In genomic region chr6:13251242-13251641, GRCh38 we compare ENCODE assay signal across 17 cellular contexts.
"Had no signal": no experiment of that assay in that cellular context is flagged by ENCODE, and none has a peak within 500 bp of the region (broad histone marks: within the 10 kb centered on the region; RNA-seq: fewer than 3 reads in every experiment).

No MANE protein-coding gene starts in this region.

- H3K36me3 ChIP-seq: cardiac muscle cell, spleen had no signal

- H3K4me1 Mint-ChIP-seq: T-helper 17 cell had no signal

- H3K4me1 ChIP-seq: psoas muscle had no signal

- DNase-seq: activated CD4-positive, alpha-beta T cell treated with anti-CD3 and anti-CD28 coated beads, Interleukin-2, amount 50 U/mL, for 4 hours; activated T-cell treated with anti-CD3 and anti-CD28 coated beads, Interleukin-2, amount 50 U/mL, for 72 hours; aorta; foreskin melanocyte; head of caudate nucleus; left colon; psoas muscle; spleen; stimulated activated CD4-positive, alpha-beta T cell treated with anti-CD3 and anti-CD28 coated beads, Interleukin-1b, Interleukin-23, amount 100 ng/mL, for 48 hours; stimulated activated naive CD4-positive, alpha-beta T cell treated with Interleukin-2 at 50 U/mL for 16 hours; T-helper 17 cell had no signal

- H3K9me3 ChIP-seq: psoas muscle had no signal

- H3K4me3 ChIP-seq: cardiac muscle cell, psoas muscle, spleen had no signal

- ATAC-seq: activated T-cell treated with anti-CD3 and anti-CD28 coated beads, Interleukin-2, amount 50 U/mL, for 72 hours; left colon; natural killer cell treated with Interleukin-12 subunit alpha and Interleukin-12 subunit beta and Interleukin-15 and Interleukin-18, amount 100 ng/mL, for 72 hours; psoas muscle; sciatic nerve; T-helper 17 cell had no signal

- H3K4me3 Mint-ChIP-seq: activated T-cell treated with anti-CD3 and anti-CD28 coated beads, Interleukin-2, amount 50 U/mL, for 72 hours; natural killer cell treated with Interleukin-12 subunit alpha and Interleukin-12 subunit beta and Interleukin-15 and Interleukin-18, amount 100 ng/mL, for 72 hours; T-helper 17 cell had no signal

- H3K9me3 Mint-ChIP-seq: activated T-cell treated with anti-CD3 and anti-CD28 coated beads, Interleukin-2, amount 50 U/mL, for 72 hours; natural killer cell treated with Interleukin-12 subunit alpha and Interleukin-12 subunit beta and Interleukin-15 and Interleukin-18, amount 100 ng/mL, for 72 hours had no signal

- H3K27ac Mint-ChIP-seq: activated T-cell treated with anti-CD3 and anti-CD28 coated beads, Interleukin-2, amount 50 U/mL, for 72 hours; natural killer cell treated with Interleukin-12 subunit alpha and Interleukin-12 subunit beta and Interleukin-15 and Interleukin-18, amount 100 ng/mL, for 72 hours; T-helper 17 cell had no signal

- H3K36me3 Mint-ChIP-seq: natural killer cell treated with Interleukin-12 subunit alpha and Interleukin-12 subunit beta and Interleukin-15 and Interleukin-18, amount 100 ng/mL, for 72 hours had no signal

- H3K27me3 ChIP-seq: cardiac muscle cell, spleen had no signal

- FAIRE-seq: colon, endothelial cell of umbilical vein, TTC549 had no signal

- H3K27ac ChIP-seq: cardiac muscle cell, psoas muscle, spleen had no signal
